Comparison of ENCODE assay signal across 22 cellular contexts in genomic region chr15:96593735-96594134, GRCh38.
DNase-seq lines count a peak whose midpoint lies in the region; ATAC-seq and TF ChIP-seq lines count a peak whose summit lies in the region.
"Had no signal": no experiment of that assay in that cellular context is flagged by ENCODE, and none has a peak within 500 bp of the region (broad histone marks: within the 10 kb centered on the region; RNA-seq: fewer than 3 reads in every experiment).

No MANE protein-coding gene starts in this region.

- TF ChIP-seq CTCF in GM23338 (conservative IDR thresholded peaks at IDR 0.05; ENCODE audit: low read depth in 2 of 2) (no peak), PC-9 (conservative IDR thresholded peaks at IDR 0.05) (no peak), neural progenitor cell (IDR thresholded peaks at IDR 0.05) (no peak)

- H3K27me3 Mint-ChIP-seq in GM23338 (ENCODE audit: insufficient read depth, low read depth, poor library complexity) (no peaks in the 10 kb centered on the region), neural progenitor cell (ENCODE audit: insufficient read depth, low read depth) (peaks cover 9% of the 10 kb centered on the region)
- peaks cover 3 to 28% (median 3%) of the 10 kb centered on the region in 5 donors for H3K27me3 Mint-ChIP-seq in naive thymus-derived CD8-positive, alpha-beta T cell
- H3K27me3 Mint-ChIP-seq: CD8-positive, alpha-beta memory T cell; memory B cell had no signal

- H3K36me3 ChIP-seq in GM23338 (ENCODE audit: insufficient read depth), result no peaks in the 10 kb centered on the region
- H3K36me3 ChIP-seq in PC-9 (ENCODE audit: low read depth), result no peaks in the 10 kb centered on the region
- no peaks in the 10 kb centered on the region for H3K36me3 ChIP-seq in neural progenitor cell
- H3K36me3 ChIP-seq: tibial artery had no signal

- H3K79me2 ChIP-seq in GM23338 (replicated peaks; ENCODE audit: insufficient read depth) (no peaks in the 10 kb centered on the region), PC-9 (ENCODE audit: low read depth) (no peaks in the 10 kb centered on the region), neural progenitor cell (ENCODE audit: low read depth) (no peaks in the 10 kb centered on the region)

- H3K36me3 Mint-ChIP-seq in GM23338 (ENCODE audit: low read depth), result no peaks in the 10 kb centered on the region
- H3K36me3 Mint-ChIP-seq in neural progenitor cell, result no peaks in the 10 kb centered on the region
- H3K36me3 Mint-ChIP-seq in naive thymus-derived CD8-positive, alpha-beta T cell, result no peaks in the 10 kb centered on the region
- H3K36me3 Mint-ChIP-seq: CD8-positive, alpha-beta memory T cell; memory B cell had no signal

- H3F3A ChIP-seq in GM23338 (replicated peaks; ENCODE audit: low read depth) (no peaks in the 10 kb centered on the region), PC-9 (ENCODE audit: insufficient read depth, low read depth) (no peaks in the 10 kb centered on the region), neural progenitor cell (ENCODE audit: low read depth) (peaks cover 14% of the 10 kb centered on the region)

- H3K4me3 ChIP-seq in GM23338, result no peak overlapping the region
- no peak overlapping the region for H3K4me3 ChIP-seq in PC-9
- peak overlapping the region; percentile 34 for H3K4me3 ChIP-seq in neural progenitor cell
- H3K4me3 ChIP-seq: tibial artery had no signal

- intact Hi-C loops in PC-9 (cut with micrococcal nuclease; ENCODE audit: unreplicated experiment), result no loop called here

- H3K9me3 ChIP-seq in PC-9 (ENCODE audit: insufficient read depth, low read depth) (no peaks in the 10 kb centered on the region), neural progenitor cell (ENCODE audit: low read depth) (no peaks in the 10 kb centered on the region)
- H3K9me3 ChIP-seq: tibial artery had no signal

- no peaks in the 10 kb centered on the region for H3K27me3 ChIP-seq in GM23338 (ENCODE audit: insufficient read depth)
- H3K27me3 ChIP-seq in PC-9 (ENCODE audit: insufficient read depth, low read depth), result no peaks in the 10 kb centered on the region
- no peaks in the 10 kb centered on the region for H3K27me3 ChIP-seq in neural progenitor cell

- no peaks in the 10 kb centered on the region for H4K20me1 ChIP-seq in GM23338 (replicated peaks; ENCODE audit: insufficient read depth)
- no peaks in the 10 kb centered on the region for H4K20me1 ChIP-seq in PC-9 (ENCODE audit: insufficient read depth)
- no peaks in the 10 kb centered on the region for H4K20me1 ChIP-seq in neural progenitor cell (ENCODE audit: low read depth)

- H3K9me3 Mint-ChIP-seq in GM23338, result no peaks in the 10 kb centered on the region
- no peaks in the 10 kb centered on the region for H3K9me3 Mint-ChIP-seq in neural progenitor cell
- H3K9me3 Mint-ChIP-seq in naive thymus-derived CD8-positive, alpha-beta T cell, result peaks cover 0 to 7% (median 0%) of the 10 kb centered on the region in 9 donors
- H3K9me3 Mint-ChIP-seq: activated naive CD4-positive, alpha-beta T cell treated with anti-CD3 and anti-CD28 coated beads for 36 hours; activated T-cell treated with anti-CD3 and anti-CD28 coated beads, Interleukin-2, amount 50 U/mL, for 24 hours had no signal

- no peak overlapping the region for H3K9ac ChIP-seq in neural progenitor cell

- DNase-seq in GM23338 (ENCODE audit: low spot score), result peak; percentile 47
- DNase-seq in NCI-H2081 (lab: John Stamatoyannopoulos, UW), result peak; percentile 78 to 87
- DNase-seq in PC-9, result no peak
- DNase-seq in neural progenitor cell (ENCODE audit: low spot score), result peak; percentile 70
- DNase-seq in stimulated activated CD8-positive, alpha-beta memory T cell treated with anti-CD3 and anti-CD28 coated beads, Interleukin-4, amount 100 ng/mL, for 48 hours, result no peak
- no peak for DNase-seq in naive thymus-derived CD8-positive, alpha-beta T cell
- DNase-seq in 8988T, result no peak
- DNase-seq: activated CD4-positive, CD25-positive, alpha-beta regulatory T cell treated with anti-CD3 and anti-CD28 coated beads, Interleukin-2, amount 50 U/mL, for 72 hours; activated naive CD4-positive, alpha-beta T cell treated with anti-CD3 and anti-CD28 coated beads for 36 hours; activated T-cell treated with anti-CD3 and anti-CD28 coated beads, Interleukin-2, amount 50 U/mL, for 24 hours; anterior cingulate cortex; CD8-positive, alpha-beta memory T cell; cerebellar nuclear complex; H7; KG1; kidney glomerular epithelial cell; posterior cingulate gyrus; stimulated activated CD4-positive, alpha-beta T cell treated with anti-CD3 and anti-CD28 coated beads, Interleukin-1b, Interleukin-23, amount 100 ng/mL, for 48 hours; stimulated activated naive CD4-positive, alpha-beta T cell; tibial artery had no signal

- H3K27ac Mint-ChIP-seq in GM23338 (no peak overlapping the region), neural progenitor cell (peak overlapping the region; percentile 7)
- no peak overlapping the region for H3K27ac Mint-ChIP-seq in naive thymus-derived CD8-positive, alpha-beta T cell
- H3K27ac Mint-ChIP-seq: activated naive CD4-positive, alpha-beta T cell treated with anti-CD3 and anti-CD28 coated beads for 36 hours; activated T-cell treated with anti-CD3 and anti-CD28 coated beads, Interleukin-2, amount 50 U/mL, for 24 hours; CD8-positive, alpha-beta memory T cell; memory B cell had no signal

- peaks cover 17% of the 10 kb centered on the region for H3K4me1 ChIP-seq in GM23338 (ENCODE audit: insufficient read depth)
- no peaks in the 10 kb centered on the region for H3K4me1 ChIP-seq in PC-9 (replicated peaks; ENCODE audit: insufficient read depth)
- H3K4me1 ChIP-seq in neural progenitor cell, result peaks cover 58% of the 10 kb centered on the region
- H3K4me1 ChIP-seq: tibial artery had no signal

- no peak overlapping the region for H3K27ac ChIP-seq in GM23338 (ENCODE audit: low read depth)
- H3K27ac ChIP-seq in PC-9, result no peak overlapping the region
- H3K27ac ChIP-seq in neural progenitor cell, result peak overlapping the region; percentile 19
- H3K27ac ChIP-seq: tibial artery had no signal

- BruUV-seq in PC-9 (replicated peaks; lab: Mats Ljungman, UMichigan), result no TSS peak

- peak overlapping the region; percentile 20; the same call in 1 of the 2 replicates for H2AFZ ChIP-seq in GM23338
- no peak overlapping the region for H2AFZ ChIP-seq in PC-9
- peak overlapping the region; percentile 78 for H2AFZ ChIP-seq in neural progenitor cell (replicated peaks)

- H3K9me2 ChIP-seq in GM23338 (ENCODE audit: insufficient read depth) (no peaks in the 10 kb centered on the region), PC-9 (ENCODE audit: insufficient read depth) (no peaks in the 10 kb centered on the region)

- H3K4me1 Mint-ChIP-seq in GM23338 (peaks cover 15% of the 10 kb centered on the region), neural progenitor cell (peaks cover 16% of the 10 kb centered on the region)
- no peaks in the 10 kb centered on the region for H3K4me1 Mint-ChIP-seq in naive thymus-derived CD8-positive, alpha-beta T cell
- H3K4me1 Mint-ChIP-seq: CD8-positive, alpha-beta memory T cell; memory B cell had no signal

- H3K4me2 ChIP-seq in GM23338, result peak overlapping the region; percentile 49
- H3K4me2 ChIP-seq in PC-9, result peak overlapping the region; percentile 57
- peak overlapping the region; percentile 76 for H3K4me2 ChIP-seq in neural progenitor cell

- CTCF ChIA-PET in PC-9 (lab: Charles Lee), result no interaction called here

- POLR2A ChIA-PET in PC-9 (lab: Charles Lee; ENCODE audit: unreplicated experiment), result no interaction called here
- POLR2A ChIA-PET in naive thymus-derived CD8-positive, alpha-beta T cell (lab: Charles Lee), result no interaction called here

- H3K4me3 Mint-ChIP-seq in GM23338 (no peak overlapping the region; the same call in 2 of the 3 replicates), neural progenitor cell (peak overlapping the region; percentile 48)
- no peak overlapping the region for H3K4me3 Mint-ChIP-seq in naive thymus-derived CD8-positive, alpha-beta T cell
- H3K4me3 Mint-ChIP-seq: activated naive CD4-positive, alpha-beta T cell treated with anti-CD3 and anti-CD28 coated beads for 36 hours; activated T-cell treated with anti-CD3 and anti-CD28 coated beads, Interleukin-2, amount 50 U/mL, for 24 hours; CD8-positive, alpha-beta memory T cell; memory B cell had no signal

- ATAC-seq in GM23338, result peak; percentile 83
- ATAC-seq in naive thymus-derived CD8-positive, alpha-beta T cell, result no peak
- ATAC-seq: SK-N-SH treated with all-trans-retinoic acid at 6 μM for 48 hours had no signal

TF ChIP-seq in GM23338, 12 proteins besides CTCF, POLR2A, EP300 and RAD21 (continues in another document):
- TF ChIP-seq EZH2phosphoT487 (IDR thresholded peaks at IDR 0.05; ENCODE audit: unreplicated experiment), result no peak
- TF ChIP-seq NANOG (IDR thresholded peaks at IDR 0.05; ENCODE audit: borderline replicate concordance), result no peak
- no peak for TF ChIP-seq ZNF114 (CRISPR knock-in tag; IDR thresholded peaks at IDR 0.05)
- no peak for TF ChIP-seq EZH2 (IDR thresholded peaks at IDR 0.05; ENCODE audit: low read depth, unreplicated experiment)
- TF ChIP-seq ZNF331 (CRISPR knock-in tag; IDR thresholded peaks at IDR 0.05; ENCODE audit: low read depth), result no peak
- TF ChIP-seq ETS1 (IDR thresholded peaks at IDR 0.05), result no peak
- TF ChIP-seq JUNB (IDR thresholded peaks at IDR 0.05; ENCODE audit: unreplicated experiment), result no peak
- no peak for TF ChIP-seq CREB1 (CRISPR knock-in tag; IDR thresholded peaks at IDR 0.05; ENCODE audit: low read depth)
- no peak for TF ChIP-seq STAT1 (IDR thresholded peaks at IDR 0.05; ENCODE audit: unreplicated experiment)
- no peak for TF ChIP-seq POLR2AphosphoS5 (IDR thresholded peaks at IDR 0.05; ENCODE audit: low read depth)

Comparison
In these comparisons a context has a peak if more than half of its experiments do, and no peak if none do; other contexts are left out.
1. DNase-seq: peak in GM23338 (single experiment), NCI-H2081 (2 of 2) and neural progenitor cell (single experiment); none in PC-9 (0 of 2), stimulated activated CD8-positive, alpha-beta memory T cell treated with anti-CD3 and anti-CD28 coated beads, Interleukin-4, amount 100 ng/mL, for 48 hours (single experiment), naive thymus-derived CD8-positive, alpha-beta T cell (0 of 10) and 8988T (single experiment).
2. Peak in every context shown above with its lines, with median percentiles within 50 percentile points of each other: H3K4me2 ChIP-seq.